Comparison of ENCODE assay signal across 8 cellular contexts in the genomic region with DNA sequence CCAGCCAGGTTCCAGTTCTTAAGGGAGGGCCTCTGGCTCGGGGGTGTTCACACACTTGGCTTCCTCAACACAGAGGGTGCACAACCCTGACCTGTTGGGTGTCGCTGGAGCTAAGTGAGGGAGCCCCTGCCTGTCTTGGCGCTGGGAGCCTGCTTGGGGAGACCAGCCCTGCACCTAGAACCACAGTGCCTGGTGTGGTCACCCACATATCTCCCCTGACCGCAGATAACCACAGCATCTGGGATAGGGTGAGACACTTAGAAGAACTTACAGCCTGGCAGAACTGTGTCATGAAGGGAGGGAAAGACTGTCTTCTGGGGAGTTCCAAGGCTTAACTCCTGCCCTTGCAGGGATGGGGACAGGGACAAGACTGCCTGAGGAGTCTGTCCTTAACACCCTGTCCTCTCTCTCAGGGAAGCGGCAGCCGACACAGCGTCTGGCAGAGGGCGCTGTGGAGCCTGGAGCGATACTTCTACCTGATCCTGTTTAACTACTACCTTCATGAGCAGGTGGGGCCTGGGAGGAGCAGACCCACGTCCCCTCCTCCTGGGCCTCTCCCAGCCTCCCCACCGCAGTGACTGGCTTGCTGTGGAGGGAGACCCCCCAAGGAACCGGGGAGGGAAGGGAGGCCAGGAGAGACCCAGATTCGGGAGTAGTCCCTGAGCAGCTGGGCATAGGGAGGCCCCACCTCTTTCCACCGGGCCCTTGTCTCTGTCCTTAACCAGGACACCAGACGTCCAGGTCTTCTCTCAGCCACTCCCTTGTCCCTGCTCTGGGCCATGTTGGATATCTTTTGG. TPM values are rescaled to one million over a fixed set of nuclear protein-coding genes. Genes with fewer than 3 reads are reported as not detected.
DNase-seq lines count a peak whose midpoint lies in the region; FAIRE-seq and TF ChIP-seq lines count a peak whose summit lies in the region.

No MANE protein-coding gene starts in this region.

- no peaks in the 10 kb centered on the region for H3K27me3 ChIP-seq in left ventricle myocardium inferior (ENCODE audit: low read depth)
- no peaks in the 10 kb centered on the region for H3K27me3 ChIP-seq in prostate gland (replicated peaks; ENCODE audit: insufficient read depth)

- no peaks in the 10 kb centered on the region for H3K9me3 ChIP-seq in left ventricle myocardium inferior (replicated peaks)
- no peaks in the 10 kb centered on the region for H3K9me3 ChIP-seq in prostate gland

- no peak for TF ChIP-seq POLR2A in prostate gland (IDR thresholded peaks at IDR 0.05)

- H3K4me1 ChIP-seq in left ventricle myocardium inferior (no peaks in the 10 kb centered on the region), prostate gland (replicated peaks) (no peaks in the 10 kb centered on the region)

- FAIRE-seq in RCC 7860 (lab: Jason Lieb, UNC) = no peak

- H3K4me3 ChIP-seq in left ventricle myocardium inferior (no peak overlapping the region), prostate gland (no peak overlapping the region)

- peak; percentile 62 for DNase-seq in 8988T
- no peak for DNase-seq in left ventricle myocardium inferior
- no peak for DNase-seq in NCI-H128 (lab: John Stamatoyannopoulos, UW; ENCODE audit: unreplicated experiment)
- DNase-seq in RCC 7860 (ENCODE audit: low spot score) = no peak
- no peak for DNase-seq in pons (ENCODE audit: low spot score)
- DNase-seq in prostate gland (ENCODE audit: low spot score) = no peak

- intact Hi-C loops in left ventricle myocardium inferior (cut with micrococcal nuclease) = no loop called here
- intact Hi-C loops in prostate gland (cut with DNase I) = loop anchor here (10.0 kb wide), 1 partner anchor 313 kb away; no protein-coding TSS in a partner anchor

- TF ChIP-seq CTCF in GM12874 (IDR thresholded peaks at IDR 0.05; ENCODE audit: insufficient read depth, low read depth, low read length) (peak; percentile 42), VCaP (conservative IDR thresholded peaks at IDR 0.05) (peak; percentile 70), left ventricle myocardium inferior (IDR thresholded peaks at IDR 0.05; ENCODE audit: borderline replicate concordance) (peak; percentile 49), prostate gland (IDR thresholded peaks at IDR 0.05) (no peak)

- H3K36me3 ChIP-seq in left ventricle myocardium inferior (peaks cover 28% of the 10 kb centered on the region), prostate gland (no peaks in the 10 kb centered on the region)

- 67% methylated on average over 15 of the region's 15 CpGs for WGBS in prostate gland

- H3K27ac ChIP-seq in VCaP (no peak overlapping the region), left ventricle myocardium inferior (replicated peaks) (no peak overlapping the region), prostate gland (no peak overlapping the region)

RNA-seq across cellular contexts. Expression of gene PALD1, which starts 59.0 kb away (rescaled TPM):
- total RNA-seq in left ventricle myocardium inferior = 5.1 TPM
- total RNA-seq in prostate gland = 10 to 100 TPM in 1 of 2 donors, 1 to 10 TPM in 1; 6.6 to 12.4 TPM

Comparison
In these comparisons a context has a peak if more than half of its experiments do, and no peak if none do; other contexts are left out.
1. CTCF ChIP-seq: peak in GM12874 (single experiment), VCaP (single experiment) and left ventricle myocardium inferior (single experiment); none in prostate gland (0 of 4).